8 cellular contexts compared by ENCODE assay signal in genomic region chr14:81519200-81519998, GRCh38. TPM values are rescaled to one million over a fixed set of nuclear protein-coding genes. Genes with fewer than 3 reads are reported as not detected.
DNase-seq lines count a peak whose midpoint lies in the region; ATAC-seq and TF ChIP-seq lines count a peak whose summit lies in the region.

No MANE protein-coding gene starts in this region.

- H3K9me3 Mint-ChIP-seq in HFFc6: no peaks in the 10 kb centered on the region

- ATAC-seq in GM19324 (IDR thresholded peaks at IDR 0.05; ENCODE audit: low FRiP score, unreplicated experiment): no peak

- WGBS in esophagus muscularis mucosa: 45% methylated on average over 3 of the region's 3 CpGs
- WGBS in sigmoid colon, 2 donors: 48 to 58% methylated on average over 3 of the region's 3 CpGs

- no peak overlapping the region for H3K4me3 Mint-ChIP-seq in HFFc6

- intact Hi-C loops in esophagus muscularis mucosa (cut with DNase I) (no loop called here), sigmoid colon (cut with DNase I) (no loop called here)

- no peaks in the 10 kb centered on the region for H3K27me3 Mint-ChIP-seq in HFFc6 (ENCODE audit: insufficient read depth)

- H3K4me3 ChIP-seq in esophagus muscularis mucosa: no peak overlapping the region
- no peak overlapping the region for H3K4me3 ChIP-seq in sigmoid colon

- H3K27ac ChIP-seq in esophagus muscularis mucosa (replicated peaks in 1 of 4) (peak overlapping the region; percentile 76 to 81 (median 79)), sigmoid colon (peak overlapping the region; percentile 77 to 87 (median 80))

- TF ChIP-seq CTCF in GM13976 (IDR thresholded peaks at IDR 0.05; ENCODE audit: borderline replicate concordance, control extremely low read depth, extremely low read depth, insufficient read depth, missing control alignments) (no peak), HFFc6 (IDR thresholded peaks at IDR 0.05) (no peak), esophagus muscularis mucosa (IDR thresholded peaks at IDR 0.05) (no peak), sigmoid colon (IDR thresholded peaks at IDR 0.05) (no peak)

- no peaks in the 10 kb centered on the region for H3K9me3 ChIP-seq in esophagus muscularis mucosa
- no peaks in the 10 kb centered on the region for H3K9me3 ChIP-seq in sigmoid colon

- DNase-seq in GM13976 (ENCODE audit: low spot score) (peak; percentile 16), HFFc6 (no peak), OCI-M1 (lab: John Stamatoyannopoulos, UW) (peak; percentile 76), esophagus muscularis mucosa (ENCODE audit: extremely low spot score) (no peak), sigmoid colon (no peak), NK-92 (lab: John Stamatoyannopoulos, UW; ENCODE audit: unreplicated experiment) (no peak), NAMALWA (ENCODE audit: low spot score) (no peak)

- TF ChIP-seq EP300 in esophagus muscularis mucosa (IDR thresholded peaks at IDR 0.05): no peak
- no peak for TF ChIP-seq EP300 in sigmoid colon (IDR thresholded peaks at IDR 0.05)

- peaks cover 15 to 50% (median 30%) of the 10 kb centered on the region in 4 donors for H3K36me3 ChIP-seq in esophagus muscularis mucosa
- H3K36me3 ChIP-seq in sigmoid colon: peaks cover 0 to 25% (median 6%) of the 10 kb centered on the region in 4 donors

- H3K4me1 ChIP-seq in esophagus muscularis mucosa (peaks cover 38 to 52% (median 47%) of the 10 kb centered on the region in 4 donors), sigmoid colon (peaks cover 0 to 52% (median 45%) of the 10 kb centered on the region in 4 donors)

- H3K36me3 Mint-ChIP-seq in HFFc6 (ENCODE audit: low read depth): peaks cover 17% of the 10 kb centered on the region

- no peak for TF ChIP-seq POLR2A in esophagus muscularis mucosa (IDR thresholded peaks at IDR 0.05; ENCODE audit: low read depth)
- TF ChIP-seq POLR2A in sigmoid colon (IDR thresholded peaks at IDR 0.05): no peak

- H3K4me1 Mint-ChIP-seq in HFFc6 (ENCODE audit: low read depth): peaks cover 29% of the 10 kb centered on the region

- in situ Hi-C loops in GM13976 (cut with MboI; ENCODE audit: low sequenced_read_pairs, unreplicated experiment): no loop called here

- peak overlapping the region; percentile 35 for H3K27ac Mint-ChIP-seq in HFFc6

- no peaks in the 10 kb centered on the region for H3K27me3 ChIP-seq in esophagus muscularis mucosa
- no peaks in the 10 kb centered on the region for H3K27me3 ChIP-seq in sigmoid colon

RNA-seq across cellular contexts. Expression of gene SEL1L, which starts 14.3 kb away (rescaled TPM):
- total RNA-seq in HFFc6 (2021; fragmentation: NEBNext Ultra II Directional; extraction: Animal tissue kit (Norgen Biotek cat#: 25700)): 100 to 1,000 TPM in 1 of 6 experiments, 10 to 100 TPM in 5; 84.1 to 101 (median 98.4) TPM
- total RNA-seq in esophagus muscularis mucosa: 10 to 100 TPM; 54.2 to 64.2 (median 55.6) TPM
- total RNA-seq in sigmoid colon: 10 to 100 TPM; 52.0 to 74.8 (median 54.8) TPM
- polyA plus RNA-seq in sigmoid colon: 10 to 100 TPM in 1 of 3 donors, 1 to 10 TPM in 2; 4.2 to 22.8 (median 6.2) TPM

Comparison
In these comparisons a context has a peak if more than half of its experiments do, and no peak if none do; other contexts are left out.
1. DNase-seq: peak in GM13976 (single experiment) and OCI-M1 (single experiment); none in HFFc6 (single experiment), esophagus muscularis mucosa (single experiment), sigmoid colon (single experiment), NK-92 (single experiment) and NAMALWA (single experiment).